ENCODE assay signal across 30 cellular contexts in genomic region chr4:75733369-75733768, GRCh38. TPM values are rescaled to one million over a fixed set of nuclear protein-coding genes. Genes with fewer than 3 reads are reported as not detected.
A peak's percentile ranks its signal among the peaks of the same experiment; 100 is the strongest.
DNase-seq lines count a peak whose midpoint lies in the region; ATAC-seq and TF ChIP-seq lines count a peak whose summit lies in the region.
"Had no signal": no experiment of that assay in that cellular context is flagged by ENCODE, and none has a peak within 500 bp of the region (broad histone marks: within the 10 kb centered on the region; RNA-seq: fewer than 3 reads in every experiment).

No MANE protein-coding gene starts in this region.

- peaks cover 52% of the 10 kb centered on the region for H4K20me1 ChIP-seq in osteoblast (ENCODE audit: insufficient read depth, low read length)

- H3K27me3 ChIP-seq in SJSA1 (replicated peaks) (no peaks in the 10 kb centered on the region), osteoblast (ENCODE audit: insufficient read depth, low read length) (no peaks in the 10 kb centered on the region), colonic mucosa (no peaks in the 10 kb centered on the region), left lung (no peaks in the 10 kb centered on the region)
- H3K27me3 ChIP-seq: cardiac muscle cell, esophagus muscularis mucosa had no signal

- no peaks in the 10 kb centered on the region for H3K9me3 ChIP-seq in SJSA1 (replicated peaks)
- no peaks in the 10 kb centered on the region for H3K9me3 ChIP-seq in osteoblast (ENCODE audit: low read depth, low read length)
- H3K9me3 ChIP-seq in colonic mucosa = no peaks in the 10 kb centered on the region
- no peaks in the 10 kb centered on the region for H3K9me3 ChIP-seq in left lung
- H3K9me3 ChIP-seq: esophagus muscularis mucosa had no signal

- H3K4me1 ChIP-seq in SJSA1 (replicated peaks) = peaks cover 17% of the 10 kb centered on the region
- H3K4me1 ChIP-seq in osteoblast (ENCODE audit: insufficient read depth, low read length) = peaks cover 15% of the 10 kb centered on the region
- H3K4me1 ChIP-seq in colonic mucosa = no peaks in the 10 kb centered on the region
- H3K4me1 ChIP-seq in left lung = peaks cover 0 to 23% of the 10 kb centered on the region in 2 donors

- H3K27ac ChIP-seq in SJSA1 (peak overlapping the region; percentile 26; the same call in 1 of the 2 replicates), osteoblast (ENCODE audit: low read depth, low read length) (no peak overlapping the region), colonic mucosa (no peak overlapping the region), left lung (no peak overlapping the region)
- H3K27ac ChIP-seq: cardiac muscle cell, esophagus muscularis mucosa had no signal

- intact Hi-C loops in colonic mucosa (cut with DNase I) = no loop called here
- intact Hi-C loops in left lung (cut with DNase I) = no loop called here

- peaks cover 0 to 20% (median 6%) of the 10 kb centered on the region in 3 donors for H3K36me3 Mint-ChIP-seq in naive thymus-derived CD8-positive, alpha-beta T cell

- H3K79me2 ChIP-seq in osteoblast (ENCODE audit: insufficient read depth, low read length) = peaks cover 95% of the 10 kb centered on the region

- no peak for TF ChIP-seq CTCF in choroid plexus epithelial cell (conservative IDR thresholded peaks at IDR 0.05; ENCODE audit: low read depth, low read length)
- TF ChIP-seq CTCF in osteoblast (IDR thresholded peaks at IDR 0.05; ENCODE audit: extremely low read depth, low read depth, low read length) = no peak
- TF ChIP-seq CTCF in colonic mucosa (IDR thresholded peaks at IDR 0.05) = no peak
- TF ChIP-seq CTCF in left lung (IDR thresholded peaks at IDR 0.05) = no peak

- POLR2A ChIA-PET in naive thymus-derived CD8-positive, alpha-beta T cell (lab: Charles Lee) = interaction anchor here (2.0 kb wide), 1 partner anchor 13 kb away, joined by 5 read pairs; no protein-coding TSS in a partner anchor

- no peak overlapping the region for H3K9ac ChIP-seq in colonic mucosa (ENCODE audit: low read depth in 2 of 2, low read length in 2 of 2)

- H3K4me3 ChIP-seq in SJSA1 (no peak overlapping the region), choroid plexus epithelial cell (ENCODE audit: low read depth, low read length) (no peak overlapping the region), osteoblast (ENCODE audit: insufficient read depth, low read length) (no peak overlapping the region), colonic mucosa (no peak overlapping the region), left lung (no peak overlapping the region)
- H3K4me3 ChIP-seq: cardiac muscle cell, esophagus muscularis mucosa had no signal

- peak overlapping the region in 1 of 10 donors; percentile 54 for H3K27ac Mint-ChIP-seq in naive thymus-derived CD8-positive, alpha-beta T cell
- H3K27ac Mint-ChIP-seq: activated CD4-positive, alpha-beta T cell treated with anti-CD3 and anti-CD28 coated beads for 36 hours; activated CD8-positive, alpha-beta T cell treated with anti-CD3 and anti-CD28 coated beads for 36 hours; activated T-helper 17 cell treated with anti-CD3 and anti-CD28 coated beads, Interleukin-2, amount 50 U/mL, for 72 hours; memory B cell; nephron progenitor cell; stimulated activated effector memory CD8-positive, alpha-beta T cell treated with anti-CD3 and anti-CD28 coated beads, Interleukin-12 subunit alpha, Interleukin-12 subunit beta, amount 100 ng/mL, for 72 hours had no signal

- H3K9me3 Mint-ChIP-seq in naive thymus-derived CD8-positive, alpha-beta T cell = peaks cover 0 to 2% (median 0%) of the 10 kb centered on the region in 9 donors
- H3K9me3 Mint-ChIP-seq: activated T-helper 17 cell treated with anti-CD3 and anti-CD28 coated beads, Interleukin-2, amount 50 U/mL, for 72 hours; stimulated activated effector memory CD8-positive, alpha-beta T cell treated with anti-CD3 and anti-CD28 coated beads, Interleukin-12 subunit alpha, Interleukin-12 subunit beta, amount 100 ng/mL, for 72 hours had no signal

- DNase-seq in HCEC 1CT = peak; percentile 49
- peak in 1 of 2 experiments; percentile 77 for DNase-seq in SJSA1 (ENCODE audit: low read depth in 1 of 2, low spot score in 2 of 2)
- DNase-seq in choroid plexus epithelial cell (ENCODE audit: low read depth) = peak; percentile 56
- DNase-seq in osteoblast (ENCODE audit: insufficient read length, low spot score, missing footprints) = peak; percentile 46
- no peak for DNase-seq in colonic mucosa
- no peak for DNase-seq in naive thymus-derived CD8-positive, alpha-beta T cell
- no peak for DNase-seq in left lung
- DNase-seq: activated CD4-positive, alpha-beta T cell treated with anti-CD3 and anti-CD28 coated beads for 36 hours; activated CD8-positive, alpha-beta T cell treated with anti-CD3 and anti-CD28 coated beads for 36 hours; activated naive CD4-positive, alpha-beta T cell treated with anti-CD3 and anti-CD28 coated beads, Interleukin-2, amount 50 U/mL, for 16 hours; aorta; DMS79; hypothalamus; Kasumi-1; NCI-H1092; NCI-H1694; NCI-H446; NCI-H774; nephron progenitor cell; SIG-M5; substantia nigra; SW 1271; T-helper 9 cell; trophoblast cell had no signal

- no peak overlapping the region for H2AFZ ChIP-seq in osteoblast (ENCODE audit: low read length)

- no peaks in the 10 kb centered on the region for H3K36me3 ChIP-seq in SJSA1
- peaks cover 4% of the 10 kb centered on the region for H3K36me3 ChIP-seq in osteoblast (ENCODE audit: insufficient read depth, low read length)
- H3K36me3 ChIP-seq in colonic mucosa = no peaks in the 10 kb centered on the region
- H3K36me3 ChIP-seq in left lung = no peaks in the 10 kb centered on the region
- H3K36me3 ChIP-seq: cardiac muscle cell, esophagus muscularis mucosa had no signal

- H3K4me2 ChIP-seq in osteoblast (ENCODE audit: insufficient read depth, low read length) = no peak overlapping the region

- no peak for ATAC-seq in naive thymus-derived CD8-positive, alpha-beta T cell
- ATAC-seq in left lung = no peak
- ATAC-seq: activated CD4-positive, alpha-beta T cell treated with anti-CD3 and anti-CD28 coated beads for 36 hours; activated CD8-positive, alpha-beta T cell treated with anti-CD3 and anti-CD28 coated beads for 36 hours; activated T-helper 17 cell treated with anti-CD3 and anti-CD28 coated beads, Interleukin-2, amount 50 U/mL, for 72 hours; stimulated activated effector memory CD8-positive, alpha-beta T cell treated with anti-CD3 and anti-CD28 coated beads, Interleukin-12 subunit alpha, Interleukin-12 subunit beta, amount 100 ng/mL, for 72 hours had no signal

- H3K4me1 Mint-ChIP-seq in naive thymus-derived CD8-positive, alpha-beta T cell = peaks cover 8 to 38% (median 31%) of the 10 kb centered on the region in 4 donors
- H3K4me1 Mint-ChIP-seq: nephron progenitor cell had no signal

- peak overlapping the region in 1 of 10 donors; percentile 60 for H3K4me3 Mint-ChIP-seq in naive thymus-derived CD8-positive, alpha-beta T cell
- H3K4me3 Mint-ChIP-seq: activated CD4-positive, alpha-beta T cell treated with anti-CD3 and anti-CD28 coated beads for 36 hours; activated CD8-positive, alpha-beta T cell treated with anti-CD3 and anti-CD28 coated beads for 36 hours; activated T-helper 17 cell treated with anti-CD3 and anti-CD28 coated beads, Interleukin-2, amount 50 U/mL, for 72 hours; CD14-positive monocyte; memory B cell; nephron progenitor cell; stimulated activated effector memory CD8-positive, alpha-beta T cell treated with anti-CD3 and anti-CD28 coated beads, Interleukin-12 subunit alpha, Interleukin-12 subunit beta, amount 100 ng/mL, for 72 hours had no signal

- H3K27me3 Mint-ChIP-seq in naive thymus-derived CD8-positive, alpha-beta T cell = no peaks in the 10 kb centered on the region
- H3K27me3 Mint-ChIP-seq: activated CD4-positive, alpha-beta T cell treated with anti-CD3 and anti-CD28 coated beads for 36 hours; activated CD8-positive, alpha-beta T cell treated with anti-CD3 and anti-CD28 coated beads for 36 hours; activated T-helper 17 cell treated with anti-CD3 and anti-CD28 coated beads, Interleukin-2, amount 50 U/mL, for 72 hours; memory B cell had no signal

RNA-seq across cellular contexts. Expression of gene USO1, which starts 9.0 kb away (rescaled TPM):
- total RNA-seq in SJSA1 (2014; rRNA removed; shearing (Covaris generic)) = 54.6 and 78.3 TPM in 2 replicates
- total RNA-seq in osteoblast = 120 and 122 TPM in 2 replicates
- total RNA-seq in colonic mucosa = 10 to 100 TPM; 54.7 to 63.0 TPM
- 10 to 100 TPM; 32.3 to 36.6 TPM for total RNA-seq in naive thymus-derived CD8-positive, alpha-beta T cell
- 10 to 100 TPM; 22.0 to 26.5 (median 24.4) TPM for polyA plus RNA-seq in naive thymus-derived CD8-positive, alpha-beta T cell
- total RNA-seq in left lung = 10 to 100 TPM; 64.2 to 72.0 TPM

Comparison
In these comparisons a context has a peak if more than half of its experiments do, and no peak if none do; other contexts are left out.
1. DNase-seq: peak in HCEC 1CT (single experiment), choroid plexus epithelial cell (single experiment) and osteoblast (single experiment); none in colonic mucosa (single experiment), naive thymus-derived CD8-positive, alpha-beta T cell (0 of 10) and left lung (0 of 2).